Comparison of ENCODE assay signal across 14 cellular contexts in the genomic region with DNA sequence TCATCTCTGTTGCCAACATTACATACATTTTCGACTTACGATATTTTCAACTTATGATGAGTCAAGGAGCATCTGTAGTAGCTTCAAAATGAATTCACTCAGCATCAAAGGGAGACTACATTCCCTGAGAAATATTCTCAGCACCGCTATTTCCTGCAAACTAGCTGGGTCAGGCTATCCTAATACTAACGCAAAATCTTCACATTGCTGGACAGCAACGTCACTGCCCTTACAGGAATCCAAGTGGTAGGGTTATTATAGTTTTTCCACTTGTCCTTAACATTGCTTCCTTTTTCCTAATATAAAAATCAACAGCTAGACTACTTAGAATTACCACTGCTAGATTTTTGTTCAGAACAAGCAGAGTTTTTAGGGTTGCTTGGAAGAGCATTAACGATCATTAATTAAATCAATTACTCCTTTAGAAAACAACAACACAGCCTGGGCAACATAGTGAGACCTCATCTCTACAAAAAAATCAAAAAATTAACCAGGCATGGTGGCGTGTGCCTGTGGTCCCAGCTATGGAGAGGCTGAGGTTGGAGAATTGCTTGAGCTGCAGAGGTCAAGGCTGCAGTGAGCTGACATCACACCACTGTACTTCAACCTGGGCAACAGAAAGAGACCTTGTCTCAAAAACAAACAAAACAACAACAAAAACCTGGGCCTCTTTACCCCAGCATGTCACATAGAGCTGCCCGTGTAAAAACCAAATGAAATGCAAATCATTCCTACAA. TPM values are rescaled to one million over a fixed set of nuclear protein-coding genes. Genes with fewer than 3 reads are reported as not detected.
A peak's percentile ranks its signal among the peaks of the same experiment; 100 is the strongest.
DNase-seq lines count a peak whose midpoint lies in the region; ATAC-seq and TF ChIP-seq lines count a peak whose summit lies in the region.
"Had no signal": no experiment of that assay in that cellular context is flagged by ENCODE, and none has a peak within 500 bp of the region (broad histone marks: within the 10 kb centered on the region; RNA-seq: fewer than 3 reads in every experiment).

No MANE protein-coding gene starts in this region.

- WGBS in endodermal cell (ENCODE audit: insufficient coverage in 1 of 2, insufficient read length in 1 of 2), 2 experiments: 91 to 97% methylated on average over 5 to 8 of the region's 8 CpGs
- WGBS in upper lobe of left lung, 2 donors: 59 to 64% methylated on average over 8 of the region's 8 CpGs

- H3K27ac ChIP-seq in endodermal cell (ENCODE audit: low read depth, low read length): no peak overlapping the region
- peak overlapping the region in 3 of 4 donors; percentile 1 to 38 (median 10) for H3K27ac ChIP-seq in upper lobe of left lung
- H3K27ac ChIP-seq: GM23248, KMS-11 had no signal

- DNase-seq in LHCN-M2 (ENCODE audit: low read depth) (peak; percentile 50), endodermal cell (no peak), left lobe of liver (ENCODE audit: low spot score) (no peak), upper lobe of left lung (peak in 1 of 2 donors; percentile 59), SKM-1 (lab: John Stamatoyannopoulos, UW; ENCODE audit: unreplicated experiment) (no peak)
- no peak for DNase-seq in activated CD4-positive, CD25-positive, alpha-beta regulatory T cell treated with anti-CD3 and anti-CD28 coated beads, Interleukin-2, amount 50 U/mL, for 72 hours
- DNase-seq: activated CD4-positive, alpha-beta T cell treated with anti-CD3 and anti-CD28 coated beads for 48 hours; activated naive CD4-positive, alpha-beta T cell; GM23248; NCI-H2171 treated with DMSO at 0.1 percent for 48 hours; stimulated activated CD8-positive, alpha-beta memory T cell treated with anti-CD3 and anti-CD28 coated beads, Interleukin-4, amount 100 ng/mL, for 48 hours had no signal

- no peak overlapping the region for H3K4me3 ChIP-seq in endodermal cell (ENCODE audit: low read length)
- no peak overlapping the region for H3K4me3 ChIP-seq in upper lobe of left lung
- H3K4me3 ChIP-seq: GM23248, skin epidermis had no signal

- H3K36me3 Mint-ChIP-seq in endodermal cell (ENCODE audit: low read depth): no peaks in the 10 kb centered on the region

- TF ChIP-seq EP300 in upper lobe of left lung (IDR thresholded peaks at IDR 0.05): peak in 3 of 4 donors; percentile 27 to 63 (median 57)

- TF ChIP-seq CTCF in endodermal cell (conservative IDR thresholded peaks at IDR 0.05) (no peak), upper lobe of left lung (IDR thresholded peaks at IDR 0.05) (no peak)

- H3K9ac ChIP-seq in endodermal cell (ENCODE audit: extremely low read depth, low read length, poor library complexity, severe bottlenecking): no peak overlapping the region
- H3K9ac ChIP-seq: GM23248, KMS-11 had no signal

- H3K36me3 ChIP-seq in endodermal cell (ENCODE audit: control insufficient read depth, insufficient read depth, low read length) (no peaks in the 10 kb centered on the region), upper lobe of left lung (no peaks in the 10 kb centered on the region)

- peaks cover 50% of the 10 kb centered on the region for H3K4me1 Mint-ChIP-seq in endodermal cell

- no peak overlapping the region for H3K4me3 Mint-ChIP-seq in endodermal cell

- no peaks in the 10 kb centered on the region for H3K27me3 Mint-ChIP-seq in endodermal cell (ENCODE audit: insufficient read depth)

- ATAC-seq in left lobe of liver (peak; percentile 69), upper lobe of left lung (ENCODE audit: low FRiP score in 2 of 2) (peak; percentile 32 to 73), GM21360 (IDR thresholded peaks at IDR 0.05; ENCODE audit: unreplicated experiment) (no peak)

- peak overlapping the region; percentile 35 for H3K27ac Mint-ChIP-seq in endodermal cell

- TF ChIP-seq POLR2A in upper lobe of left lung (IDR thresholded peaks at IDR 0.05): no peak

- no peaks in the 10 kb centered on the region for H3K9me3 ChIP-seq in endodermal cell (ENCODE audit: control insufficient read depth, low read length)
- no peaks in the 10 kb centered on the region for H3K9me3 ChIP-seq in upper lobe of left lung

- no peaks in the 10 kb centered on the region for H3K27me3 ChIP-seq in endodermal cell (ENCODE audit: control insufficient read depth, insufficient read depth, low read length, poor library complexity, severe bottlenecking)
- no peaks in the 10 kb centered on the region for H3K27me3 ChIP-seq in upper lobe of left lung

- H3K9me3 Mint-ChIP-seq in endodermal cell: no peaks in the 10 kb centered on the region

- H3K4me1 ChIP-seq in endodermal cell (ENCODE audit: control insufficient read depth, insufficient read depth, low read length): peaks cover 9% of the 10 kb centered on the region
- H3K4me1 ChIP-seq in upper lobe of left lung: peaks cover 23 to 65% (median 54%) of the 10 kb centered on the region in 4 donors

RNA-seq across cellular contexts. Expression of a gene that starts 6.9 kb away (rescaled TPM):
- 90.9 and 143 TPM in 2 replicates for total RNA-seq in LHCN-M2 (2014; rRNA removed)
- 78.1 TPM for polyA plus RNA-seq in LHCN-M2 (2012)
- total RNA-seq in endodermal cell: 100 to 1,000 TPM; 191 to 211 TPM
- polyA plus RNA-seq in endodermal cell (2013, experiment 1 of 2): 168 TPM
- polyA plus RNA-seq in endodermal cell (2013, experiment 2 of 2): 155 TPM
- total RNA-seq in left lobe of liver: 36.6 TPM
- 100 to 1,000 TPM in 3 of 6 donors, 10 to 100 TPM in 3; 64.5 to 139 (median 93.5) TPM for total RNA-seq in upper lobe of left lung

RNA-seq across cellular contexts. Expression of a gene that starts 28.5 kb away (rescaled TPM):
- total RNA-seq in LHCN-M2 (2014; rRNA removed) (11.7 and 13.4 TPM in 2 replicates), endodermal cell (10 to 100 TPM; 26.6 to 32.5 TPM), left lobe of liver (5.5 TPM), upper lobe of left lung (10 to 100 TPM; 20.5 to 38.5 (median 29.9) TPM)
- polyA plus RNA-seq in LHCN-M2 (2012): 2.5 TPM
- polyA plus RNA-seq in endodermal cell (2013, experiment 1 of 2): 9.8 TPM
- 11.1 TPM for polyA plus RNA-seq in endodermal cell (2013, experiment 2 of 2)
